In genomic region chr1:225378880-225379279, GRCh38 we compare ENCODE assay signal across 12 cellular contexts. TPM values are rescaled to one million over a fixed set of nuclear protein-coding genes. Genes with fewer than 3 reads are reported as not detected.
DNase-seq lines count a peak whose midpoint lies in the region; ATAC-seq, FAIRE-seq and TF ChIP-seq lines count a peak whose summit lies in the region.
"Had no signal": no experiment of that assay in that cellular context is flagged by ENCODE, and none has a peak within 500 bp of the region (broad histone marks: within the 10 kb centered on the region; RNA-seq: fewer than 3 reads in every experiment).

No MANE protein-coding gene starts in this region.

- no peak overlapping the region for H3K9ac ChIP-seq in mesenchymal stem cell (ENCODE audit: low read length)
- H3K9ac ChIP-seq in kidney (ENCODE audit: low read length in 2 of 2), result no peak overlapping the region

- FAIRE-seq in kidney (lab: Jason Lieb, UNC), result no peak
- FAIRE-seq: endometrium had no signal

- no peak overlapping the region for H2BK120ac ChIP-seq in mesenchymal stem cell (ENCODE audit: low read depth, low read length)

- no peaks in the 10 kb centered on the region for H3K9me3 ChIP-seq in mesenchymal stem cell (ENCODE audit: control insufficient read depth, low read length)
- H3K9me3 ChIP-seq in testis, result no peaks in the 10 kb centered on the region
- no peaks in the 10 kb centered on the region for H3K9me3 ChIP-seq in kidney (ENCODE audit: control insufficient read depth in 1 of 2, low read length in 2 of 2)
- H3K9me3 ChIP-seq in osteoblast (ENCODE audit: low read depth, low read length), result no peaks in the 10 kb centered on the region

- no peak overlapping the region for H2AK5ac ChIP-seq in mesenchymal stem cell (ENCODE audit: low read length, severe bottlenecking)

- 17% methylated on average over 7 of the region's 10 CpGs for WGBS in mesenchymal stem cell
- WGBS in testis, 2 donors, result 54 to 55% methylated on average over 10 of the region's 10 CpGs

- H3K79me1 ChIP-seq in mesenchymal stem cell (replicated peaks; ENCODE audit: low read length, poor library complexity, severe bottlenecking), result no peaks in the 10 kb centered on the region

- peak; percentile 63 for DNase-seq in GM04503 (ENCODE audit: low read depth)
- DNase-seq in LHCN-M2 (ENCODE audit: low read depth), result peak; percentile 11
- DNase-seq in mesenchymal stem cell, result peak; percentile 85
- no peak for DNase-seq in testis
- DNase-seq in kidney, result no peak
- no peak for DNase-seq in osteoblast (ENCODE audit: insufficient read length, low spot score, missing footprints)
- no peak for DNase-seq in SK-N-DZ (ENCODE audit: low spot score)
- DNase-seq: GF-D8, NCI-H2171 treated with DMSO at 0.1 percent for 48 hours had no signal

- no peak overlapping the region for H2BK5ac ChIP-seq in mesenchymal stem cell (ENCODE audit: low read depth, low read length, poor library complexity, severe bottlenecking)

- H3K4me3 ChIP-seq in mesenchymal stem cell (ENCODE audit: insufficient read depth in 1 of 2, low read depth in 1 of 2, low read length in 2 of 2) (no peak overlapping the region), testis (no peak overlapping the region), kidney (ENCODE audit: low read length in 2 of 2) (no peak overlapping the region), osteoblast (ENCODE audit: insufficient read depth, low read length) (no peak overlapping the region)

- no peak overlapping the region for H2BK12ac ChIP-seq in mesenchymal stem cell (ENCODE audit: low read length in 2 of 2)

- no peak overlapping the region for H2BK15ac ChIP-seq in mesenchymal stem cell (ENCODE audit: low read depth, poor library complexity, severe bottlenecking)

- H3K18ac ChIP-seq in mesenchymal stem cell (ENCODE audit: low read depth in 1 of 2, low read length in 2 of 2), result peak overlapping the region in 1 of 2 experiments; percentile 5

- H3K27ac ChIP-seq in mesenchymal stem cell (ENCODE audit: low read length, poor library complexity, severe bottlenecking) (no peak overlapping the region), testis (no peak overlapping the region), kidney (ENCODE audit: low read depth in 2 of 2, low read length in 2 of 2) (no peak overlapping the region), osteoblast (ENCODE audit: low read depth, low read length) (no peak overlapping the region)
- H3K27ac ChIP-seq: HL-60 had no signal

- H3K14ac ChIP-seq in mesenchymal stem cell (ENCODE audit: low read length in 2 of 2), result no peak overlapping the region

- no peak overlapping the region for H3K23ac ChIP-seq in mesenchymal stem cell (ENCODE audit: low read length in 2 of 2)

- H4K8ac ChIP-seq in mesenchymal stem cell (ENCODE audit: low read length), result no peak overlapping the region

- no peaks in the 10 kb centered on the region for H4K20me1 ChIP-seq in osteoblast (ENCODE audit: insufficient read depth, low read length)

- H3K4me1 ChIP-seq in mesenchymal stem cell (ENCODE audit: control insufficient read depth, insufficient read depth, low read depth, low read length), result peaks cover 3% of the 10 kb centered on the region
- no peaks in the 10 kb centered on the region for H3K4me1 ChIP-seq in testis
- no peaks in the 10 kb centered on the region for H3K4me1 ChIP-seq in kidney (ENCODE audit: control insufficient read depth in 1 of 2, insufficient read depth in 1 of 2, low read depth in 1 of 2, low read length in 2 of 2)
- H3K4me1 ChIP-seq in osteoblast (ENCODE audit: insufficient read depth, low read length), result no peaks in the 10 kb centered on the region

- no peak for TF ChIP-seq POLR2A in testis (IDR thresholded peaks at IDR 0.05)

- H3K4me2 ChIP-seq in mesenchymal stem cell (ENCODE audit: low read length, poor library complexity, severe bottlenecking) (no peak overlapping the region), osteoblast (ENCODE audit: insufficient read depth, low read length) (no peak overlapping the region)

- TF ChIP-seq CTCF in testis (IDR thresholded peaks at IDR 0.05) (no peak), kidney (IDR thresholded peaks at IDR 0.05; ENCODE audit: borderline replicate concordance, extremely low read depth, insufficient read depth) (no peak), osteoblast (IDR thresholded peaks at IDR 0.05; ENCODE audit: extremely low read depth, low read depth, low read length) (no peak)

- H2AFZ ChIP-seq in mesenchymal stem cell (ENCODE audit: low read depth, low read length) (no peak overlapping the region), osteoblast (ENCODE audit: low read length) (no peak overlapping the region)

- H3K4ac ChIP-seq in mesenchymal stem cell (ENCODE audit: low read depth in 1 of 2, low read length in 2 of 2), result no peak overlapping the region

- H3K36me3 ChIP-seq in mesenchymal stem cell (ENCODE audit: control insufficient read depth in 1 of 2, insufficient read depth in 2 of 2, low read depth in 1 of 2, low read length in 2 of 2) (no peaks in the 10 kb centered on the region), testis (ENCODE audit: low read depth, missing control alignments) (no peaks in the 10 kb centered on the region), kidney (ENCODE audit: control insufficient read depth in 1 of 2, insufficient read depth in 2 of 2, low read length in 2 of 2) (no peaks in the 10 kb centered on the region), osteoblast (ENCODE audit: insufficient read depth, low read length) (no peaks in the 10 kb centered on the region)

- intact Hi-C loops in testis (cut with DNase I; ENCODE audit: low total_unique reads), result no loop called here
- intact Hi-C loops in kidney (cut with DNase I), result no loop called here

- peak; percentile 99 for ATAC-seq in esophagus mucosa

- no peak overlapping the region for H4K91ac ChIP-seq in mesenchymal stem cell (ENCODE audit: low read length)

- H3K79me2 ChIP-seq in osteoblast (ENCODE audit: insufficient read depth, low read length), result no peaks in the 10 kb centered on the region

- H3K27me3 ChIP-seq in mesenchymal stem cell (ENCODE audit: control insufficient read depth in 1 of 2, insufficient read depth in 1 of 2, low read length in 2 of 2), result no peaks in the 10 kb centered on the region
- no peaks in the 10 kb centered on the region for H3K27me3 ChIP-seq in testis
- no peaks in the 10 kb centered on the region for H3K27me3 ChIP-seq in osteoblast (ENCODE audit: insufficient read depth, low read length)

RNA-seq across cellular contexts. Expression of gene LBR, which starts 49.0 kb away (rescaled TPM):
- total RNA-seq in LHCN-M2 (2014; rRNA removed), result 23.7 and 27.2 TPM in 2 replicates
- 9.0 TPM for polyA plus RNA-seq in LHCN-M2 (2012)
- total RNA-seq in esophagus mucosa, result 52.6 TPM
- polyA plus RNA-seq in mesenchymal stem cell (2013, experiment 1 of 2), result 30.8 TPM
- polyA plus RNA-seq in mesenchymal stem cell (2013, experiment 2 of 2), result 30.9 TPM
- total RNA-seq in testis, result 10 to 100 TPM; 31.7 to 39.9 TPM
- polyA plus RNA-seq in testis (ENCODE audit: insufficient read depth, low read depth, low replicate concordance), result 40.3 TPM
- total RNA-seq in kidney, result 80.2 TPM
- 13.1 TPM for polyA plus RNA-seq in kidney (ENCODE audit: insufficient read depth, low read depth, low replicate concordance)
- total RNA-seq in osteoblast, result 25.3 and 30.4 TPM in 2 replicates
- 126 and 130 TPM in 2 replicates for polyA plus RNA-seq in SK-N-DZ (2014; cell fraction: cytosol; rRNA removed)
- 78.0 and 98.0 TPM in 2 replicates for polyA plus RNA-seq in SK-N-DZ (2014; cell fraction: nucleus; rRNA removed)

Comparison
In these comparisons a context has a peak if more than half of its experiments do, and no peak if none do; other contexts are left out.
1. DNase-seq: peak in GM04503 (single experiment), LHCN-M2 (single experiment) and mesenchymal stem cell (single experiment); none in testis (single experiment), kidney (single experiment), osteoblast (single experiment) and SK-N-DZ (single experiment).